In the genomic region with DNA sequence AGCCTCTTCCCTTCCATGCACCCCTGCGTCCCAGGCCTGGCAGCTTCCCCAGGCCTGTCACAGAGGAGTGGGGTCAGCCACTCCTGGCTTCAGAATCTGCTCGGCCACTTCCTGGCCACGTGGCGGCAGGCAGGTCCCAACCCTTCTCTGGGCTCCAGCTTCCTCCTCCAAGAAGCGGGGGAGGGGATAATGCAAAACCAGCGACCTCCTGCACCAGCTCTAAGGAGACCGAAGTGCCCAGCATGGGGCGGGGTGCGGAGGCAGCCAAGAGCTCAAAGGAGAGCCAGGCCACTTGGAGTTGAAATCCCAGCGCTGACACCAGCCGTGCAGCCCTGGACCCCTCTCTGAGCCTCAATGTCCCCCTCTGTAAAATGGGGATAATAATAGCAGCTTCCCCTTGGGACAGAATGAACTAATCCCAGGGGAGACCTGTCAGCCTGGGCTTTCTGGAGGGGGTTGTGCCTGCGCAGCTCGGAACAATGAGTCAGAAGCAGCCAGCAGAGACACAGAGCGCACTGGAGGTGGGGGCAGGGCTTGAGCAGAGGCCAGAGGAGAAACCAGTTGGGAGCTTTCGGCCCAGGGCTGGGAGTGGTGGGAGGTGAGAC, we compare ENCODE assay signal across 8 cellular contexts. TPM values are rescaled to one million over a fixed set of nuclear protein-coding genes. Genes with fewer than 3 reads are reported as not detected.
DNase-seq lines count a peak whose midpoint lies in the region; ATAC-seq lines count a peak whose summit lies in the region.

No MANE protein-coding gene starts in this region.

- ATAC-seq in left lobe of liver: peak; percentile 71

- DNase-seq in COLO829 (ENCODE audit: low spot score) (peak; percentile 94), NCI-H226 (peak; percentile 66), dedifferentiated amniotic fluid mesenchymal stem cell (ENCODE audit: extremely low spot score) (peak; percentile 35), left lobe of liver (ENCODE audit: low spot score) (peak; percentile 61), superior temporal gyrus (ENCODE audit: extremely low spot score) (peak; percentile 88), NCI-H1105 (lab: John Stamatoyannopoulos, UW) (no peak), DMS114 treated with DMSO at 0.1 percent for 48 hours (lab: John Stamatoyannopoulos, UW; ENCODE audit: unreplicated experiment) (no peak)
- no peak for DNase-seq in activated T-cell treated with anti-CD3 and anti-CD28 coated beads, Interleukin-2, amount 50 U/mL, for 48 hours

RNA-seq across cellular contexts. Expression of a gene that starts 22.8 kb away (rescaled TPM):
- total RNA-seq in left lobe of liver: 16.8 TPM

RNA-seq across cellular contexts. Expression of a gene that starts 49.6 kb away (rescaled TPM):
- not detected for total RNA-seq in left lobe of liver

RNA-seq across cellular contexts. Expression of a gene that starts 50.0 kb away (rescaled TPM):
- 0.30 TPM for total RNA-seq in left lobe of liver

Comparison
In these comparisons a context has a peak if more than half of its experiments do, and no peak if none do; other contexts are left out.
1. DNase-seq: peak in COLO829 (single experiment), NCI-H226 (single experiment), dedifferentiated amniotic fluid mesenchymal stem cell (single experiment), left lobe of liver (single experiment) and superior temporal gyrus (single experiment); none in NCI-H1105 (single experiment), DMS114 treated with DMSO at 0.1 percent for 48 hours (single experiment) and activated T-cell treated with anti-CD3 and anti-CD28 coated beads, Interleukin-2, amount 50 U/mL, for 48 hours (0 of 2).